ENCODE assay signal across 8 cellular contexts in genomic region chrX:138128025-138128671, GRCh38.
DNase-seq lines count a peak whose midpoint lies in the region; ATAC-seq and TF ChIP-seq lines count a peak whose summit lies in the region.

No MANE protein-coding gene starts in this region.

- CTCF ChIA-PET in PC-9 (lab: Charles Lee), result no interaction called here

- no peak for TF ChIP-seq POLR2A in esophagus squamous epithelium (IDR thresholded peaks at IDR 0.05)

- POLR2A ChIA-PET in PC-9 (lab: Charles Lee; ENCODE audit: unreplicated experiment), result no interaction called here

- no peak overlapping the region for H2AFZ ChIP-seq in PC-9

- H3K36me3 Mint-ChIP-seq in activated CD4-positive, alpha-beta T cell treated with anti-CD3 and anti-CD28 coated beads, Interleukin-2, amount 10 ng/mL, durations not matched to agents 24 days and 14 days (ENCODE audit: low read depth), result no peaks in the 10 kb centered on the region
- no peaks in the 10 kb centered on the region for H3K36me3 Mint-ChIP-seq in progenitor cell of endocrine pancreas (ENCODE audit: insufficient read depth)

- H3K9me3 ChIP-seq in PC-9 (ENCODE audit: insufficient read depth, low read depth) (no peaks in the 10 kb centered on the region), esophagus squamous epithelium (no peaks in the 10 kb centered on the region)

- no peak overlapping the region for H3K4me3 ChIP-seq in PC-9
- H3K4me3 ChIP-seq in esophagus squamous epithelium, result no peak overlapping the region

- H3K9me3 Mint-ChIP-seq in activated CD4-positive, alpha-beta T cell treated with anti-CD3 and anti-CD28 coated beads, Interleukin-2, amount 10 ng/mL, durations not matched to agents 24 days and 14 days, result no peaks in the 10 kb centered on the region
- H3K9me3 Mint-ChIP-seq in progenitor cell of endocrine pancreas (ENCODE audit: low read depth), result peaks cover 3% of the 10 kb centered on the region

- no peaks in the 10 kb centered on the region for H3K4me1 Mint-ChIP-seq in activated CD4-positive, alpha-beta T cell treated with anti-CD3 and anti-CD28 coated beads, Interleukin-2, amount 10 ng/mL, durations not matched to agents 24 days and 14 days
- H3K4me1 Mint-ChIP-seq in progenitor cell of endocrine pancreas (ENCODE audit: low read depth), result no peaks in the 10 kb centered on the region

- ATAC-seq in GM19438 (IDR thresholded peaks at IDR 0.05; ENCODE audit: low read depth, unreplicated experiment) (peak; percentile 92), HG03342 (IDR thresholded peaks at IDR 0.05; ENCODE audit: unreplicated experiment) (peak; percentile 91)

- TF ChIP-seq CTCF in PC-9 (conservative IDR thresholded peaks at IDR 0.05) (peak; percentile 80), esophagus squamous epithelium (IDR thresholded peaks at IDR 0.05) (peak in 5 of 6 experiments; percentile 25 to 62 (median 40)), progenitor cell of endocrine pancreas (IDR thresholded peaks at IDR 0.05; ENCODE audit: unreplicated experiment) (peak; percentile 66)

- H3K79me2 ChIP-seq in PC-9 (ENCODE audit: low read depth), result no peaks in the 10 kb centered on the region

- H3K27ac ChIP-seq in PC-9 (no peak overlapping the region), esophagus squamous epithelium (no peak overlapping the region)

- no TSS peak for BruUV-seq in PC-9 (replicated peaks; lab: Mats Ljungman, UMichigan)

- 8 to 14% methylated on average over 5 to 7 of the region's 8 CpGs for WGBS in esophagus squamous epithelium, 2 donors

- intact Hi-C loops in activated CD4-positive, alpha-beta T cell treated with anti-CD3 and anti-CD28 coated beads, Interleukin-2, amount 10 ng/mL, durations not matched to agents 24 days and 14 days (cut with micrococcal nuclease), result loop anchor here (5.0 kb wide), 1 partner anchor 619 kb away; no protein-coding TSS in a partner anchor
- intact Hi-C loops in PC-9 (cut with micrococcal nuclease; ENCODE audit: unreplicated experiment) (loop anchor here (2.0 kb wide), 1 partner anchor 619 kb away; no protein-coding TSS in a partner anchor), esophagus squamous epithelium (cut with DNase I) (no loop called here)

- H3K27me3 Mint-ChIP-seq in activated CD4-positive, alpha-beta T cell treated with anti-CD3 and anti-CD28 coated beads, Interleukin-2, amount 10 ng/mL, durations not matched to agents 24 days and 14 days, result no peaks in the 10 kb centered on the region
- no peaks in the 10 kb centered on the region for H3K27me3 Mint-ChIP-seq in progenitor cell of endocrine pancreas

- H3F3A ChIP-seq in PC-9 (ENCODE audit: insufficient read depth, low read depth), result no peaks in the 10 kb centered on the region

- no peaks in the 10 kb centered on the region for H4K20me1 ChIP-seq in PC-9 (ENCODE audit: insufficient read depth)

- H3K4me2 ChIP-seq in PC-9, result no peak overlapping the region

- H3K36me3 ChIP-seq in PC-9 (ENCODE audit: low read depth), result no peaks in the 10 kb centered on the region
- H3K36me3 ChIP-seq in esophagus squamous epithelium, result no peaks in the 10 kb centered on the region

- H3K4me3 Mint-ChIP-seq in activated CD4-positive, alpha-beta T cell treated with anti-CD3 and anti-CD28 coated beads, Interleukin-2, amount 10 ng/mL, durations not matched to agents 24 days and 14 days, result no peak overlapping the region
- no peak overlapping the region for H3K4me3 Mint-ChIP-seq in progenitor cell of endocrine pancreas (ENCODE audit: low read depth)

- H3K9me2 ChIP-seq in PC-9 (ENCODE audit: insufficient read depth), result no peaks in the 10 kb centered on the region

- H3K4me1 ChIP-seq in PC-9 (replicated peaks; ENCODE audit: insufficient read depth), result no peaks in the 10 kb centered on the region
- H3K4me1 ChIP-seq in esophagus squamous epithelium, result no peaks in the 10 kb centered on the region

- peak; percentile 65 for DNase-seq in activated CD4-positive, alpha-beta T cell treated with anti-CD3 and anti-CD28 coated beads, Interleukin-2, amount 10 ng/mL, durations not matched to agents 24 days and 14 days
- DNase-seq in activated CD4-positive, alpha-beta T cell treated with anti-CD3 and anti-CD28 coated beads for 48 hours, result no peak
- DNase-seq in PC-9 (peak in 1 of 2 experiments; percentile 18), esophagus squamous epithelium (lab: John Stamatoyannopoulos, UW) (no peak), progenitor cell of endocrine pancreas (ENCODE audit: low spot score, unreplicated experiment) (no peak)
- DNase-seq in stimulated activated CD4-positive, alpha-beta T cell treated with anti-CD3 and anti-CD28 coated beads, Interleukin-4, amount 100 ng/mL, for 1 hour, result no peak

- H3K27ac Mint-ChIP-seq in activated CD4-positive, alpha-beta T cell treated with anti-CD3 and anti-CD28 coated beads, Interleukin-2, amount 10 ng/mL, durations not matched to agents 24 days and 14 days, result no peak overlapping the region
- H3K27ac Mint-ChIP-seq in progenitor cell of endocrine pancreas, result no peak overlapping the region

- H3K27me3 ChIP-seq in PC-9 (ENCODE audit: insufficient read depth, low read depth) (no peaks in the 10 kb centered on the region), esophagus squamous epithelium (no peaks in the 10 kb centered on the region)
